ENCODE assay signal across 20 cellular contexts in genomic region chr22:49783926-49784629, GRCh38. TPM values are rescaled to one million over a fixed set of nuclear protein-coding genes. Genes with fewer than 3 reads are reported as not detected.
DNase-seq lines count a peak whose midpoint lies in the region; ATAC-seq and TF ChIP-seq lines count a peak whose summit lies in the region.
"Had no signal": no experiment of that assay in that cellular context is flagged by ENCODE, and none has a peak within 500 bp of the region (broad histone marks: within the 10 kb centered on the region; RNA-seq: fewer than 3 reads in every experiment).

No MANE protein-coding gene starts in this region.

- no peak overlapping the region for H3K23ac ChIP-seq in trophoblast cell (ENCODE audit: low read length)

- POLR2A ChIA-PET in A673 (lab: Charles Lee; ENCODE audit: low non-redundant PET): no interaction called here

- H3K9ac ChIP-seq in HUES6 (ENCODE audit: low read length) (no peak overlapping the region), endodermal cell (ENCODE audit: extremely low read depth, low read length, poor library complexity, severe bottlenecking) (no peak overlapping the region), trophoblast cell (ENCODE audit: low read length) (no peak overlapping the region)

- no peak overlapping the region for H3K18ac ChIP-seq in trophoblast cell (ENCODE audit: low read length)

- H3K4me3 ChIP-seq in A673 (ENCODE audit: low read depth, low read length, poor library complexity, severe bottlenecking): no peak overlapping the region
- H3K4me3 ChIP-seq in HUES6 (ENCODE audit: low read depth, low read length): no peak overlapping the region
- H3K4me3 ChIP-seq in endodermal cell (ENCODE audit: low read length): no peak overlapping the region
- no peak overlapping the region for H3K4me3 ChIP-seq in trophoblast cell (ENCODE audit: low read depth, low read length)

- intact Hi-C loops in A673 (cut with micrococcal nuclease; ENCODE audit: unreplicated experiment): no loop called here

- H2BK12ac ChIP-seq in trophoblast cell (ENCODE audit: low read length): no peak overlapping the region

- no peak overlapping the region for H2BK5ac ChIP-seq in trophoblast cell (ENCODE audit: low read depth, low read length, poor library complexity)

- no peak overlapping the region for H3K4me3 Mint-ChIP-seq in endodermal cell
- H3K4me3 Mint-ChIP-seq in stimulated activated naive B cell treated with anti-CD40 and anti-IgM and Interleukin-4, amounts not matched to agents 10 μg/mL and 1 μg/mL and 100 μg/mL, for 72 hours: no peak overlapping the region
- H3K4me3 Mint-ChIP-seq: CD4-positive, alpha-beta T cell had no signal

- in situ Hi-C loops in GM13976 (cut with MboI; ENCODE audit: low sequenced_read_pairs, unreplicated experiment): no loop called here

- no peak overlapping the region for H4K8ac ChIP-seq in trophoblast cell (ENCODE audit: low read depth, low read length)

- no peak overlapping the region for H2AK5ac ChIP-seq in trophoblast cell (ENCODE audit: low read length)

- peaks cover 51% of the 10 kb centered on the region for H3K36me3 Mint-ChIP-seq in endodermal cell (ENCODE audit: low read depth)
- peaks cover 33 to 38% of the 10 kb centered on the region in 2 donors for H3K36me3 Mint-ChIP-seq in stimulated activated naive B cell treated with anti-CD40 and anti-IgM and Interleukin-4, amounts not matched to agents 10 μg/mL and 1 μg/mL and 100 μg/mL, for 72 hours

- H3K79me2 ChIP-seq in trophoblast cell (ENCODE audit: control insufficient read depth, insufficient read depth, low read length, poor library complexity): peaks cover 5% of the 10 kb centered on the region

- peaks cover 30% of the 10 kb centered on the region for H3K4me1 ChIP-seq in A673 (ENCODE audit: insufficient read depth, low read length, poor library complexity, severe bottlenecking)
- H3K4me1 ChIP-seq in HUES6 (ENCODE audit: control insufficient read depth, insufficient read depth, low read length): peaks cover 7% of the 10 kb centered on the region; the same call in 1 of the 2 replicates
- H3K4me1 ChIP-seq in endodermal cell (ENCODE audit: control insufficient read depth, insufficient read depth, low read length): no peaks in the 10 kb centered on the region
- peaks cover 5 to 6% of the 10 kb centered on the region in 2 experiments for H3K4me1 ChIP-seq in trophoblast cell (ENCODE audit: control insufficient read depth in 1 of 2, insufficient read depth in 2 of 2, low read length in 2 of 2)

- H3K9me3 Mint-ChIP-seq in endodermal cell: no peaks in the 10 kb centered on the region
- no peaks in the 10 kb centered on the region for H3K9me3 Mint-ChIP-seq in stimulated activated naive B cell treated with anti-CD40 and anti-IgM and Interleukin-4, amounts not matched to agents 10 μg/mL and 1 μg/mL and 100 μg/mL, for 72 hours
- H3K9me3 Mint-ChIP-seq: CD4-positive, alpha-beta T cell had no signal

- H3K9me3 ChIP-seq in A673 (ENCODE audit: low read depth, low read length, poor library complexity, severe bottlenecking): no peaks in the 10 kb centered on the region
- H3K9me3 ChIP-seq in HUES6 (ENCODE audit: control insufficient read depth, insufficient read depth, low read depth, low read length): no peaks in the 10 kb centered on the region
- H3K9me3 ChIP-seq in endodermal cell (ENCODE audit: control insufficient read depth, low read length): no peaks in the 10 kb centered on the region
- peaks cover 3% of the 10 kb centered on the region for H3K9me3 ChIP-seq in trophoblast cell (ENCODE audit: insufficient read depth, low read depth, low read length)

- BruUV-seq in A673 (replicated peaks; lab: Mats Ljungman, UMichigan): no TSS peak

- no peak for ATAC-seq in stimulated activated naive B cell treated with anti-CD40 and anti-IgM and Interleukin-4, amounts not matched to agents 10 μg/mL and 1 μg/mL and 100 μg/mL, for 72 hours (replicated peaks)
- no peak for ATAC-seq in GM21619 (IDR thresholded peaks at IDR 0.05; ENCODE audit: unreplicated experiment)
- ATAC-seq: Panc1 had no signal

- DNase-seq in A673 (ENCODE audit: low spot score) (no peak), endodermal cell (no peak), trophoblast cell (no peak), GM13976 (ENCODE audit: low spot score) (no peak)
- no peak for DNase-seq in stimulated activated naive B cell treated with anti-CD40 and anti-IgM and Interleukin-4, amounts not matched to agents 10 μg/mL and 1 μg/mL and 100 μg/mL, for 72 hours
- DNase-seq: ACHN; CD4-positive, alpha-beta T cell; DMS79 treated with DMSO at 0.1 percent for 48 hours; GDM1; H7; MV-4-11; NCI-H1417 treated with DMSO at 0.1 percent for 48 hours; NCI-H2029; NCI-H2171 treated with DMSO at 0.1 percent for 48 hours; NCI-H510A; NCI-H82; SHP77 had no signal

- H3K4ac ChIP-seq in trophoblast cell (ENCODE audit: low read depth, low read length): no peak overlapping the region

- H4K12ac ChIP-seq in trophoblast cell (ENCODE audit: low read depth, low read length): peak overlapping the region; percentile 27

- peak overlapping the region; percentile 47 for H3K27ac ChIP-seq in A673 (ENCODE audit: low read depth, low read length, poor library complexity, severe bottlenecking)
- 0 out of 2 replicates have a peak overlapping the region, but pooled peaks have one; percentile 61 for H3K27ac ChIP-seq in HUES6 (ENCODE audit: low read depth, low read length)
- peak overlapping the region; percentile 44 for H3K27ac ChIP-seq in endodermal cell (ENCODE audit: low read depth, low read length)
- H3K27ac ChIP-seq in trophoblast cell (ENCODE audit: low read depth, low read length): no peak overlapping the region

- H3K36me3 ChIP-seq in A673 (ENCODE audit: insufficient read depth, low read length, poor library complexity, severe bottlenecking) (peaks cover 36% of the 10 kb centered on the region), HUES6 (ENCODE audit: control insufficient read depth, insufficient read depth, low read length) (peaks cover 74% of the 10 kb centered on the region), endodermal cell (ENCODE audit: control insufficient read depth, insufficient read depth, low read length) (peaks cover 58% of the 10 kb centered on the region), trophoblast cell (ENCODE audit: control insufficient read depth in 1 of 2, insufficient read depth in 2 of 2, low read length in 2 of 2) (peaks cover 71 to 72% of the 10 kb centered on the region in 2 experiments)

- no peak overlapping the region for H2AFZ ChIP-seq in trophoblast cell (ENCODE audit: insufficient read depth, low read length, poor library complexity)

- H3K4me2 ChIP-seq in trophoblast cell (ENCODE audit: low read length): no peak overlapping the region

- H3K27ac Mint-ChIP-seq in endodermal cell: peak overlapping the region; percentile 38
- H3K27ac Mint-ChIP-seq in stimulated activated naive B cell treated with anti-CD40 and anti-IgM and Interleukin-4, amounts not matched to agents 10 μg/mL and 1 μg/mL and 100 μg/mL, for 72 hours: no peak overlapping the region

- H3K27me3 ChIP-seq in A673 (replicated peaks; ENCODE audit: insufficient read depth, low read depth, low read length, poor library complexity) (no peaks in the 10 kb centered on the region), HUES6 (ENCODE audit: control insufficient read depth, insufficient read depth, low read length) (no peaks in the 10 kb centered on the region), endodermal cell (ENCODE audit: control insufficient read depth, insufficient read depth, low read length, poor library complexity, severe bottlenecking) (no peaks in the 10 kb centered on the region), trophoblast cell (ENCODE audit: insufficient read depth, low read length) (no peaks in the 10 kb centered on the region)

- no peaks in the 10 kb centered on the region for H3K79me1 ChIP-seq in trophoblast cell (ENCODE audit: low read length)

- no peaks in the 10 kb centered on the region for H3K27me3 Mint-ChIP-seq in endodermal cell (ENCODE audit: insufficient read depth)
- H3K27me3 Mint-ChIP-seq in stimulated activated naive B cell treated with anti-CD40 and anti-IgM and Interleukin-4, amounts not matched to agents 10 μg/mL and 1 μg/mL and 100 μg/mL, for 72 hours: no peaks in the 10 kb centered on the region
- H3K27me3 Mint-ChIP-seq: CD4-positive, alpha-beta T cell had no signal

- CTCF ChIA-PET in A673 (lab: Charles Lee): no interaction called here

- no peak overlapping the region for H4K91ac ChIP-seq in trophoblast cell (ENCODE audit: low read depth, low read length)

- WGBS in endodermal cell (ENCODE audit: insufficient coverage in 1 of 2, insufficient read length in 1 of 2), 2 experiments: 97% methylated on average over 34 to 47 of the region's 47 CpGs
- no CpG with 5 or more reads among the region's 47 CpGs for WGBS in trophoblast cell (ENCODE audit: extremely low coverage, insufficient coverage, insufficient read length)

- H2BK120ac ChIP-seq in trophoblast cell (ENCODE audit: insufficient read depth, low read length, poor library complexity): no peak overlapping the region

- H3K4me1 Mint-ChIP-seq in endodermal cell: no peaks in the 10 kb centered on the region
- peaks cover 10 to 17% of the 10 kb centered on the region in 2 donors for H3K4me1 Mint-ChIP-seq in stimulated activated naive B cell treated with anti-CD40 and anti-IgM and Interleukin-4, amounts not matched to agents 10 μg/mL and 1 μg/mL and 100 μg/mL, for 72 hours

- TF ChIP-seq CTCF in A673 (conservative IDR thresholded peaks at IDR 0.05; ENCODE audit: low read depth, low read length): no peak
- TF ChIP-seq CTCF in endodermal cell (conservative IDR thresholded peaks at IDR 0.05): no peak
- no peak for TF ChIP-seq CTCF in GM13976 (IDR thresholded peaks at IDR 0.05; ENCODE audit: borderline replicate concordance, control extremely low read depth, extremely low read depth, insufficient read depth, missing control alignments)

- no peak overlapping the region for H3K14ac ChIP-seq in trophoblast cell (ENCODE audit: low read length)

RNA-seq across cellular contexts. Expression of gene BRD1, which starts 43.6 kb away (rescaled TPM):
- total RNA-seq in A673 (2021) (47.2 and 51.2 TPM in 2 replicates), endodermal cell (10 to 100 TPM; 49.5 to 54.9 TPM)
- polyA plus RNA-seq in endodermal cell (2013, experiment 1 of 2): 39.8 TPM
- 36.7 TPM for polyA plus RNA-seq in endodermal cell (2013, experiment 2 of 2)
- 18.7 and 19.7 TPM in 2 replicates for polyA plus RNA-seq in trophoblast cell (2013)
